Comparison of ENCODE assay signal across 21 cellular contexts in the genomic region with DNA sequence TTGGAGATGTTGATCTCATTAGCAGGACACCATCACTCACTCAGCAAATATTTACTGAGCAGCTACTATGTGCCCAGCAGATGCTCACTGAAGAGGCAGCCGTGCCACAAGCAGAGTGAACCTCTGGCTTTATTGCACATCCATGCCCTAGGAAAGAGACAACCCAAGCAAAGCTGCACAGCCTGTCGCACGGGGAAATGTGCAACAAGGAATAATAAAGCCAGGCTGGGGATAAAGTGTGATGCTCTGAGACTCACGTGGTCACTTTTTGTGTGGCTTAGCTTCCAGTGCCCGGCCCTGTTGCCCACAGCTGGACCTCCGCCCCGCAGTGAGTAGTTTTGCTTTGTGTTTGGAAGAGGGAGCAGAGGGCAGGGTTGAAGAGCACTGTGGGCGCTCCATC.
"Had no signal": no experiment of that assay in that cellular context is flagged by ENCODE, and none has a peak within 500 bp of the region (broad histone marks: within the 10 kb centered on the region; RNA-seq: fewer than 3 reads in every experiment).

No MANE protein-coding gene starts in this region.

- H3K27ac ChIP-seq: coronary artery, dorsolateral prefrontal cortex, esophagus muscularis mucosa, foreskin keratinocyte, gastroesophageal sphincter, heart left ventricle, hepatocyte, left ventricle myocardium inferior, lower lobe of right lung had no signal

- ATAC-seq: foreskin keratinocyte, gastroesophageal sphincter, left colon, left lobe of liver, lower lobe of right lung had no signal

- H3K27me3 ChIP-seq: esophagus muscularis mucosa, gastroesophageal sphincter, hepatocyte had no signal

- H3K36me3 ChIP-seq: esophagus muscularis mucosa, gastroesophageal sphincter, heart left ventricle, left ventricle myocardium inferior, lower lobe of right lung had no signal

- H3K27ac Mint-ChIP-seq: immature natural killer cell had no signal

- H3K9me3 ChIP-seq: esophagus muscularis mucosa, gastroesophageal sphincter, heart left ventricle, lower lobe of right lung had no signal

- H3K4me3 Mint-ChIP-seq: immature natural killer cell had no signal

- H3K9me3 Mint-ChIP-seq: immature natural killer cell had no signal

- H3K4me1 ChIP-seq: foreskin keratinocyte, left ventricle myocardium inferior, lower lobe of right lung had no signal

- DNase-seq: dermis blood vessel endothelial cell; dorsolateral prefrontal cortex; effector CD4-positive, alpha-beta T cell; effector memory CD4-positive, alpha-beta T cell; foreskin keratinocyte; heart left ventricle; hypothalamus; immature natural killer cell; islet precursor cell; kidney; kidney glomerular epithelial cell; left colon; left ventricle myocardium inferior; lower lobe of right lung; mesenchymal stem cell; midbrain had no signal

- H3K4me3 ChIP-seq: coronary artery, dorsolateral prefrontal cortex, esophagus muscularis mucosa, gastroesophageal sphincter, heart left ventricle, hepatocyte, left ventricle myocardium inferior, lower lobe of right lung had no signal

- H3K36me3 Mint-ChIP-seq: immature natural killer cell had no signal
